ENCODE assay signal across 10 cellular contexts in the genomic region with DNA sequence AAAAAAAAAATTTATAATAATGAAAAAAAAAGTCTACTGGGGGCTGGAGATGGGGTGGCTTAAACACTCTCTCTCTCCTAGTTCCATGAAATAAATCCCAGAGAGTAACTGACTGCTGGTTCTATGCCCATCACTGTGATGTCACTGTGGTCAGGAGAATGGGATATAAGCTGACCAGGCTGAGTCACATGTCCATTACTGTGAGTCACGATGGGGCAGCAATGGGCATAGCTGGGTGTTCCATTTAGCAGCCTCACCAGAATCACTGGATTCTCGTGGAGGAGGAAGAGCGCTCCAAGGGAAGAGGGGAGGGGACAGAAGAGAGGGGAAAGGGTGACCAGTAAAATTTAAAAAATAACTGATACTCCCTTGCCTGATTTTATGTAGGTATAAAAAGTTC. TPM values are rescaled to one million over a fixed set of nuclear protein-coding genes. Genes with fewer than 3 reads are reported as not detected.
DNase-seq lines count a peak whose midpoint lies in the region; ATAC-seq and TF ChIP-seq lines count a peak whose summit lies in the region.
"Had no signal": no experiment of that assay in that cellular context is flagged by ENCODE, and none has a peak within 500 bp of the region (broad histone marks: within the 10 kb centered on the region; RNA-seq: fewer than 3 reads in every experiment).

No MANE protein-coding gene starts in this region.

- no peak for ATAC-seq in GM21381 (IDR thresholded peaks at IDR 0.05; ENCODE audit: unreplicated experiment)
- ATAC-seq in GM18861 (IDR thresholded peaks at IDR 0.05; ENCODE audit: unreplicated experiment), result no peak

- peak; percentile 95 for DNase-seq in ACHN
- peak; percentile 63 for DNase-seq in HS-27A (ENCODE audit: low read depth)
- peak; percentile 84 for DNase-seq in astrocyte of the cerebellum (ENCODE audit: low read depth)
- DNase-seq in kidney glomerular epithelial cell (lab: John Stamatoyannopoulos, UW), result peak; percentile 88
- DNase-seq in SKM-1 (lab: John Stamatoyannopoulos, UW; ENCODE audit: unreplicated experiment), result no peak
- no peak for DNase-seq in cerebellum (ENCODE audit: low spot score)
- DNase-seq: activated CD4-positive, alpha-beta T cell treated with anti-CD3 and anti-CD28 coated beads for 1 hour had no signal

- TF ChIP-seq CTCF in astrocyte of the cerebellum (IDR thresholded peaks at IDR 0.05; ENCODE audit: low read depth, low read length, missing control alignments), result no peak

- in situ Hi-C loops in ACHN (cut with HindIII; ENCODE audit: low pct_ligation_motif_present, low pct_unique_long_range_greater_than_20kb, low sequenced_read_pairs) (no loop called here), astrocyte of the cerebellum (cut with HindIII; ENCODE audit: low sequenced_read_pairs) (no loop called here)

- H3K4me3 ChIP-seq in astrocyte of the cerebellum (ENCODE audit: low read depth, low read length), result no peak overlapping the region
- H3K4me3 ChIP-seq: lung had no signal

RNA-seq across cellular contexts. Expression of gene MASTL, which starts 37.1 kb away (rescaled TPM):
- total RNA-seq in cerebellum, result 14.0 TPM

RNA-seq across cellular contexts. Expression of gene YME1L1, which starts 38.1 kb away (rescaled TPM):
- total RNA-seq in cerebellum, result 66.8 TPM

RNA-seq across cellular contexts. Expression of gene ACBD5, which starts 48.3 kb away (rescaled TPM):
- total RNA-seq in cerebellum, result 34.2 TPM

Comparison
In these comparisons a context has a peak if more than half of its experiments do, and no peak if none do; other contexts are left out.
1. DNase-seq: peak in ACHN (single experiment), HS-27A (single experiment), astrocyte of the cerebellum (single experiment) and kidney glomerular epithelial cell (single experiment); none in SKM-1 (single experiment) and cerebellum (single experiment).